In genomic region chr4:32337403-32337802, GRCh38 we compare ENCODE assay signal across 25 cellular contexts.
DNase-seq lines count a peak whose midpoint lies in the region; ATAC-seq and TF ChIP-seq lines count a peak whose summit lies in the region.
"Had no signal": no experiment of that assay in that cellular context is flagged by ENCODE, and none has a peak within 500 bp of the region (broad histone marks: within the 10 kb centered on the region; RNA-seq: fewer than 3 reads in every experiment).

No MANE protein-coding gene starts in this region.

- peak overlapping the region; percentile 10 for H3K27ac ChIP-seq in colonic mucosa
- no peak overlapping the region for H3K27ac ChIP-seq in neural progenitor cell
- H3K27ac ChIP-seq: 22Rv1, A549, BLaER1 had no signal

- no peaks in the 10 kb centered on the region for H3K4me1 Mint-ChIP-seq in neural progenitor cell
- H3K4me1 Mint-ChIP-seq: CD14-positive monocyte; CD4-positive, alpha-beta memory T cell; CD4-positive, CD25-positive, alpha-beta regulatory T cell; CD8-positive, alpha-beta memory T cell had no signal

- no peak overlapping the region for H3K4me2 ChIP-seq in neural progenitor cell
- H3K4me2 ChIP-seq: A549, BLaER1 had no signal

- no peaks in the 10 kb centered on the region for H3K79me2 ChIP-seq in neural progenitor cell (ENCODE audit: low read depth)

- no peaks in the 10 kb centered on the region for H4K20me1 ChIP-seq in neural progenitor cell (ENCODE audit: low read depth)
- H4K20me1 ChIP-seq: BLaER1 had no signal

- no peak for DNase-seq in colonic mucosa
- no peak for DNase-seq in left colon
- DNase-seq in neural progenitor cell (ENCODE audit: low spot score) = no peak
- DNase-seq in NCI-H2081 treated with DMSO at 0.1 percent for 48 hours (lab: John Stamatoyannopoulos, UW) = no peak
- DNase-seq in OCI-M1 (lab: John Stamatoyannopoulos, UW) = no peak
- DNase-seq: AML-193; BE2C; C1 segment of cervical spinal cord; CD4-positive, alpha-beta memory T cell; CD4-positive, CD25-positive, alpha-beta regulatory T cell; CD8-positive, alpha-beta memory T cell; COR-L47; DMS 273 treated with DMSO at 0.1 percent for 48 hours; DMS153; DMS53; DMS79; DND-41; EL; GDM1 had no signal

- TF ChIP-seq CTCF in colonic mucosa (IDR thresholded peaks at IDR 0.05) (no peak), neural progenitor cell (IDR thresholded peaks at IDR 0.05) (no peak)

- no peak overlapping the region for H3K4me3 Mint-ChIP-seq in neural progenitor cell
- H3K4me3 Mint-ChIP-seq: CD14-positive monocyte; CD4-positive, alpha-beta memory T cell; CD4-positive, CD25-positive, alpha-beta regulatory T cell; CD8-positive, alpha-beta memory T cell had no signal

- H2AFZ ChIP-seq in neural progenitor cell (replicated peaks) = peak overlapping the region; percentile 28

- no peak overlapping the region for H3K27ac Mint-ChIP-seq in neural progenitor cell
- H3K27ac Mint-ChIP-seq: CD14-positive monocyte; CD4-positive, alpha-beta memory T cell; CD4-positive, CD25-positive, alpha-beta regulatory T cell; CD8-positive, alpha-beta memory T cell had no signal

- H3K4me1 ChIP-seq in colonic mucosa (no peaks in the 10 kb centered on the region), neural progenitor cell (no peaks in the 10 kb centered on the region)
- H3K4me1 ChIP-seq: A549, BE2C, BLaER1 had no signal

- H3K27me3 ChIP-seq in colonic mucosa = no peaks in the 10 kb centered on the region
- H3K27me3 ChIP-seq in neural progenitor cell = no peaks in the 10 kb centered on the region
- H3K27me3 ChIP-seq: BE2C, BLaER1 had no signal

- no peak overlapping the region for H3K4me3 ChIP-seq in colonic mucosa
- no peak overlapping the region for H3K4me3 ChIP-seq in neural progenitor cell
- H3K4me3 ChIP-seq: A549, BLaER1, GM12878 had no signal

- ATAC-seq in left colon = peak; percentile 71
- ATAC-seq in GM19463 (IDR thresholded peaks at IDR 0.05; ENCODE audit: unreplicated experiment) = no peak
- ATAC-seq: A549, GM12878 had no signal

- no peak overlapping the region for H3K9ac ChIP-seq in colonic mucosa (ENCODE audit: low read depth in 2 of 2, low read length in 2 of 2)
- no peak overlapping the region for H3K9ac ChIP-seq in neural progenitor cell
- H3K9ac ChIP-seq: BLaER1 had no signal

- no peaks in the 10 kb centered on the region for H3K36me3 Mint-ChIP-seq in neural progenitor cell
- H3K36me3 Mint-ChIP-seq: CD14-positive monocyte; CD4-positive, alpha-beta memory T cell; CD4-positive, CD25-positive, alpha-beta regulatory T cell; CD8-positive, alpha-beta memory T cell had no signal

- intact Hi-C loops in colonic mucosa (cut with DNase I) = no loop called here
- intact Hi-C loops in left colon (cut with DNase I, micrococcal nuclease) = no loop called here

- H3K9me3 Mint-ChIP-seq in neural progenitor cell = no peaks in the 10 kb centered on the region

- no peaks in the 10 kb centered on the region for H3K9me3 ChIP-seq in colonic mucosa
- H3K9me3 ChIP-seq in neural progenitor cell (ENCODE audit: low read depth) = no peaks in the 10 kb centered on the region
- H3K9me3 ChIP-seq: A549, BE2C, BLaER1 had no signal

- H3K36me3 ChIP-seq in colonic mucosa = no peaks in the 10 kb centered on the region
- no peaks in the 10 kb centered on the region for H3K36me3 ChIP-seq in neural progenitor cell
- H3K36me3 ChIP-seq: BE2C, BLaER1 had no signal

- no peaks in the 10 kb centered on the region for H3F3A ChIP-seq in neural progenitor cell (ENCODE audit: low read depth)

- no peaks in the 10 kb centered on the region for H3K27me3 Mint-ChIP-seq in neural progenitor cell (ENCODE audit: insufficient read depth, low read depth)
- H3K27me3 Mint-ChIP-seq: CD4-positive, alpha-beta memory T cell; CD4-positive, CD25-positive, alpha-beta regulatory T cell; CD8-positive, alpha-beta memory T cell had no signal
